In genomic region chr21:32772281-32773047, GRCh38 we compare ENCODE assay signal across 8 cellular contexts. TPM values are rescaled to one million over a fixed set of nuclear protein-coding genes. Genes with fewer than 3 reads are reported as not detected.
A peak's percentile ranks its signal among the peaks of the same experiment; 100 is the strongest.
DNase-seq lines count a peak whose midpoint lies in the region; ATAC-seq and TF ChIP-seq lines count a peak whose summit lies in the region.

No MANE protein-coding gene starts in this region.

- H3K79me2 ChIP-seq in PC-3 (ENCODE audit: low read length): peaks cover 41% of the 10 kb centered on the region

- H3K27me3 ChIP-seq in PC-3 (ENCODE audit: low read length): no peaks in the 10 kb centered on the region

- H4K20me1 ChIP-seq in PC-3 (ENCODE audit: low read length): peaks cover 35% of the 10 kb centered on the region

- TSS peak; percentile 87 for BruUV-seq in PC-3 (replicated peaks; lab: Mats Ljungman, UMichigan)

- peaks cover 26% of the 10 kb centered on the region for H3K4me1 ChIP-seq in PC-3 (ENCODE audit: insufficient read depth, low read length)

- H3K9me3 ChIP-seq in PC-3 (ENCODE audit: low read length): no peaks in the 10 kb centered on the region

- H3K9ac ChIP-seq in PC-3 (ENCODE audit: low read length): peak overlapping the region; percentile 94

- H3F3A ChIP-seq in PC-3 (ENCODE audit: low read length, unreplicated experiment): no peaks in the 10 kb centered on the region

- POLR2A ChIA-PET in PC-3 (lab: Charles Lee; ENCODE audit: unreplicated experiment): interaction anchor here (0.5 kb wide), 1 partner anchor 43 kb away, joined by 3 read pairs; no protein-coding TSS in a partner anchor

- intact Hi-C loops in Right ventricle myocardium inferior (cut with DNase I): loop anchor here (5.0 kb wide), 1 partner anchor 45 kb away; the partner anchor contains the start of gene SYNJ1
- intact Hi-C loops in cardiac septum (cut with DNase I): loop anchor here (5.0 kb wide), 1 partner anchor 160 kb away; the partner anchor contains the start of gene CFAP298
- intact Hi-C loops in PC-3 (cut with micrococcal nuclease): loop anchor here (2.0 to 10.0 kb wide), 2 partner anchors 44 to 358 kb away; partner anchors contain the start of genes EVA1C and SYNJ1

- no peak for TF ChIP-seq CTCF in PC-3 (conservative IDR thresholded peaks at IDR 0.05; ENCODE audit: low read depth, low read length)
- no peak for TF ChIP-seq CTCF in retinal pigment epithelial cell (conservative IDR thresholded peaks at IDR 0.05; ENCODE audit: low read depth, low read length)

- H3K4me3 ChIP-seq in PC-3 (ENCODE audit: low read length): peak overlapping the region; percentile 93
- H3K4me3 ChIP-seq in retinal pigment epithelial cell (ENCODE audit: low read length): peak overlapping the region; percentile 72

- CTCF ChIA-PET in PC-3 (lab: Charles Lee): no interaction called here

- peak overlapping the region; percentile 89 for H2AFZ ChIP-seq in PC-3 (ENCODE audit: low read length)

- no peaks in the 10 kb centered on the region for H3K9me2 ChIP-seq in PC-3 (replicated peaks; ENCODE audit: low read length)

- peak overlapping the region; percentile 94 for H3K4me2 ChIP-seq in PC-3 (ENCODE audit: low read length)

- H3K27ac ChIP-seq in PC-3 (ENCODE audit: low read length): peak overlapping the region; percentile 67

- peak; percentile 58 for DNase-seq in Right ventricle myocardium inferior (ENCODE audit: missing footprints)
- no peak for DNase-seq in cardiac septum (ENCODE audit: low spot score)
- DNase-seq in PC-3: peak; percentile 36
- DNase-seq in activated effector memory CD4-positive, alpha-beta T cell treated with anti-CD3 and anti-CD28 coated beads, Interleukin-2, amount 50 U/mL, for 16 hours: peak; percentile 88
- DNase-seq in glomerular visceral epithelial cell (ENCODE audit: extremely low spot score): peak; percentile 34
- DNase-seq in retinal pigment epithelial cell (ENCODE audit: low read depth): no peak
- no peak for DNase-seq in NCI-H2171 (lab: John Stamatoyannopoulos, UW)

- ATAC-seq in Right ventricle myocardium inferior (no peak), PC-3 (peak; percentile 7; the same call in 1 of the 2 replicates), GM19395 (IDR thresholded peaks at IDR 0.05; ENCODE audit: unreplicated experiment) (no peak)

- H3K36me3 ChIP-seq in PC-3 (ENCODE audit: low read depth, low read length): peaks cover 18% of the 10 kb centered on the region

RNA-seq across cellular contexts. Expression of gene PAXBP1, which starts 0.9 kb away (rescaled TPM):
- total RNA-seq in Right ventricle myocardium inferior: 12.5 TPM
- total RNA-seq in cardiac septum: 16.4 TPM
- 41.7 and 45.1 TPM in 2 replicates for total RNA-seq in PC-3 (2014; rRNA removed)

RNA-seq across cellular contexts. Expression of gene SYNJ1, which starts 44.7 kb away (rescaled TPM):
- 11.1 TPM for total RNA-seq in Right ventricle myocardium inferior
- 10.8 TPM for total RNA-seq in cardiac septum
- total RNA-seq in PC-3 (2014; rRNA removed): 7.0 and 16.2 TPM in 2 replicates

Comparison
In these comparisons a context has a peak if more than half of its experiments do, and no peak if none do; other contexts are left out.
1. DNase-seq: peak in Right ventricle myocardium inferior (single experiment), PC-3 (single experiment), activated effector memory CD4-positive, alpha-beta T cell treated with anti-CD3 and anti-CD28 coated beads, Interleukin-2, amount 50 U/mL, for 16 hours (single experiment) and glomerular visceral epithelial cell (single experiment); none in cardiac septum (single experiment), retinal pigment epithelial cell (single experiment) and NCI-H2171 (single experiment).